ENCODE assay signal across 1 cellular context in the genomic region with DNA sequence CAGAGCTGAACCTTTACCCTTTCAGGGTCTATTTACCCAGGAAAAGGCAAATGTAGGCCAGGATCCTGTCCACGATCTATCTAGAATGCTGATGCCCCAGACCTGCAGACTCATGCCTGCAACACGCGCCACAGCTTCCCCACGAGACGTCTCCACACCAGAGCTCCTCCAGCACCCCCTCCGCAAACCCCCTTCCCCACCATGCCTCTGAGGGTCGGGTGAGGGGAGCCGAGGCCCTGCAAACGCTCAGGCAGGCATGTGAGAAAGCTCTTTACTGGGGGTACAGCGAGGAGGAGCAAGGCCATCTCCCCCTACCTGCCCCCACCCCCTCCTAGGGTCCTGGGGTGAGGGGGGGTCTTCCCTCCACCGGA.
TF ChIP-seq lines count a peak whose summit lies in the region.

No MANE protein-coding gene starts in this region.

TF ChIP-seq in GM23338, 12 proteins besides CTCF, POLR2A, EP300 and RAD21 (continued from another document):
- TF ChIP-seq, protein P1, sequence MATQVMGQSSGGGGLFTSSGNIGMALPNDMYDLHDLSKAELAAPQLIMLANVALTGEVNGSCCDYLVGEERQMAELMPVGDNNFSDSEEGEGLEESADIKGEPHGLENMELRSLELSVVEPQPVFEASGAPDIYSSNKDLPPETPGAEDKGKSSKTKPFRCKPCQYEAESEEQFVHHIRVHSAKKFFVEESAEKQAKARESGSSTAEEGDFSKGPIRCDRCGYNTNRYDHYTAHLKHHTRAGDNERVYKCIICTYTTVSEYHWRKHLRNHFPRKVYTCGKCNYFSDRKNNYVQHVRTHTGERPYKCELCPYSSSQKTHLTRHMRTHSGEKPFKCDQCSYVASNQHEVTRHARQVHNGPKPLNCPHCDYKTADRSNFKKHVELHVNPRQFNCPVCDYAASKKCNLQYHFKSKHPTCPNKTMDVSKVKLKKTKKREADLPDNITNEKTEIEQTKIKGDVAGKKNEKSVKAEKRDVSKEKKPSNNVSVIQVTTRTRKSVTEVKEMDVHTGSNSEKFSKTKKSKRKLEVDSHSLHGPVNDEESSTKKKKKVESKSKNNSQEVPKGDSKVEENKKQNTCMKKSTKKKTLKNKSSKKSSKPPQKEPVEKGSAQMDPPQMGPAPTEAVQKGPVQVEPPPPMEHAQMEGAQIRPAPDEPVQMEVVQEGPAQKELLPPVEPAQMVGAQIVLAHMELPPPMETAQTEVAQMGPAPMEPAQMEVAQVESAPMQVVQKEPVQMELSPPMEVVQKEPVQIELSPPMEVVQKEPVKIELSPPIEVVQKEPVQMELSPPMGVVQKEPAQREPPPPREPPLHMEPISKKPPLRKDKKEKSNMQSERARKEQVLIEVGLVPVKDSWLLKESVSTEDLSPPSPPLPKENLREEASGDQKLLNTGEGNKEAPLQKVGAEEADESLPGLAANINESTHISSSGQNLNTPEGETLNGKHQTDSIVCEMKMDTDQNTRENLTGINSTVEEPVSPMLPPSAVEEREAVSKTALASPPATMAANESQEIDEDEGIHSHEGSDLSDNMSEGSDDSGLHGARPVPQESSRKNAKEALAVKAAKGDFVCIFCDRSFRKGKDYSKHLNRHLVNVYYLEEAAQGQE (IDR thresholded peaks at IDR 0.05; ENCODE audit: unreplicated experiment) = no peak
